Comparison of ENCODE assay signal across 10 cellular contexts in genomic region chr4:141158219-141158618, GRCh38. TPM values are rescaled to one million over a fixed set of nuclear protein-coding genes. Genes with fewer than 3 reads are reported as not detected.
A peak's percentile ranks its signal among the peaks of the same experiment; 100 is the strongest.
DNase-seq lines count a peak whose midpoint lies in the region; TF ChIP-seq lines count a peak whose summit lies in the region.
"Had no signal": no experiment of that assay in that cellular context is flagged by ENCODE, and none has a peak within 500 bp of the region (broad histone marks: within the 10 kb centered on the region; RNA-seq: fewer than 3 reads in every experiment).

No MANE protein-coding gene starts in this region.

- H3K27me3 Mint-ChIP-seq in mesothelial cell of epicardium (ENCODE audit: low read depth): peaks cover under 1% of the 10 kb centered on the region
- peaks cover 2% of the 10 kb centered on the region for H3K27me3 Mint-ChIP-seq in activated T-helper 1 cell treated with anti-CD3 and anti-CD28 coated beads, Interleukin-12 subunit alpha, Interleukin-12 subunit beta, Interleukin-2, Interleukin-4 antibody, amounts not matched to agents 30 ng/mL and 10 ng/mL and 1 ng/mL, durations not matched to agents 14 hours and 24 hours and 36 hours (ENCODE audit: insufficient read depth)

- H3K36me3 ChIP-seq in breast epithelium: no peaks in the 10 kb centered on the region

- no peak overlapping the region for H3K27ac Mint-ChIP-seq in mesothelial cell of epicardium
- H3K27ac Mint-ChIP-seq in activated T-helper 1 cell treated with anti-CD3 and anti-CD28 coated beads, Interleukin-12 subunit alpha, Interleukin-12 subunit beta, Interleukin-2, Interleukin-4 antibody, amounts not matched to agents 30 ng/mL and 10 ng/mL and 1 ng/mL, durations not matched to agents 14 hours and 24 hours and 36 hours: no peak overlapping the region
- H3K27ac Mint-ChIP-seq: naive thymus-derived CD4-positive, alpha-beta T cell; T-helper 1 cell treated with Interleukin-12 subunit alpha and Interleukin-12 subunit beta and Interleukin-4 antibody, amounts not matched to agents 30 μg/mL and 1 μg/mL, for 36 hours had no signal

- DNase-seq in DMS153 treated with DMSO at 0.1 percent for 48 hours (lab: John Stamatoyannopoulos, UW; ENCODE audit: unreplicated experiment) (peak; percentile 10), DMS153 (lab: John Stamatoyannopoulos, UW) (no peak), NCI-H1105 (lab: John Stamatoyannopoulos, UW) (peak; percentile 2), breast epithelium (ENCODE audit: low spot score in 2 of 2) (no peak), mesothelial cell of epicardium (ENCODE audit: low spot score in 2 of 2, unreplicated experiment in 2 of 2) (no peak), retina (no peak), posterior vena cava (ENCODE audit: low spot score) (no peak)
- DNase-seq in activated T-helper 1 cell treated with anti-CD3 and anti-CD28 coated beads, Interleukin-12 subunit alpha, Interleukin-12 subunit beta, Interleukin-2, Interleukin-4 antibody, amounts not matched to agents 30 ng/mL and 10 ng/mL and 1 ng/mL, durations not matched to agents 14 hours and 24 hours and 36 hours (ENCODE audit: low spot score): no peak

- intact Hi-C loops in breast epithelium (cut with DNase I; ENCODE audit: low total_unique reads): no loop called here
- intact Hi-C loops in posterior vena cava (cut with DNase I): no loop called here
- intact Hi-C loops in activated T-helper 1 cell treated with anti-CD3 and anti-CD28 coated beads, Interleukin-12 subunit alpha, Interleukin-12 subunit beta, Interleukin-2, Interleukin-4 antibody, amounts not matched to agents 30 ng/mL and 10 ng/mL and 1 ng/mL, durations not matched to agents 14 hours and 24 hours and 36 hours (cut with micrococcal nuclease): loop anchor here (2.0 kb wide), 1 partner anchor 1689 kb away; the partner anchor contains the start of gene INPP4B

- TF ChIP-seq POLR2A in breast epithelium (IDR thresholded peaks at IDR 0.05): no peak

- no peak overlapping the region for H3K27ac ChIP-seq in breast epithelium

- TF ChIP-seq CTCF in breast epithelium (IDR thresholded peaks at IDR 0.05): peak in 2 of 3 donors; percentile 26 to 58
- TF ChIP-seq CTCF in mesothelial cell of epicardium (IDR thresholded peaks at IDR 0.05; ENCODE audit: unreplicated experiment): peak; percentile 74

- peaks cover 0 to 3% of the 10 kb centered on the region in 2 donors for H3K9me3 ChIP-seq in breast epithelium

- H3K9me3 Mint-ChIP-seq in mesothelial cell of epicardium: peaks cover 9% of the 10 kb centered on the region
- no peaks in the 10 kb centered on the region for H3K9me3 Mint-ChIP-seq in activated T-helper 1 cell treated with anti-CD3 and anti-CD28 coated beads, Interleukin-12 subunit alpha, Interleukin-12 subunit beta, Interleukin-2, Interleukin-4 antibody, amounts not matched to agents 30 ng/mL and 10 ng/mL and 1 ng/mL, durations not matched to agents 14 hours and 24 hours and 36 hours
- H3K9me3 Mint-ChIP-seq: T-helper 1 cell treated with Interleukin-12 subunit alpha and Interleukin-12 subunit beta and Interleukin-4 antibody, amounts not matched to agents 30 μg/mL and 1 μg/mL, for 36 hours had no signal

- H3K36me3 Mint-ChIP-seq in mesothelial cell of epicardium: no peaks in the 10 kb centered on the region
- no peaks in the 10 kb centered on the region for H3K36me3 Mint-ChIP-seq in activated T-helper 1 cell treated with anti-CD3 and anti-CD28 coated beads, Interleukin-12 subunit alpha, Interleukin-12 subunit beta, Interleukin-2, Interleukin-4 antibody, amounts not matched to agents 30 ng/mL and 10 ng/mL and 1 ng/mL, durations not matched to agents 14 hours and 24 hours and 36 hours (ENCODE audit: low read depth)
- H3K36me3 Mint-ChIP-seq: naive thymus-derived CD4-positive, alpha-beta T cell had no signal

- no peaks in the 10 kb centered on the region for H3K4me1 ChIP-seq in breast epithelium

- no peak overlapping the region for H3K4me3 Mint-ChIP-seq in mesothelial cell of epicardium
- no peak overlapping the region for H3K4me3 Mint-ChIP-seq in activated T-helper 1 cell treated with anti-CD3 and anti-CD28 coated beads, Interleukin-12 subunit alpha, Interleukin-12 subunit beta, Interleukin-2, Interleukin-4 antibody, amounts not matched to agents 30 ng/mL and 10 ng/mL and 1 ng/mL, durations not matched to agents 14 hours and 24 hours and 36 hours
- H3K4me3 Mint-ChIP-seq: naive thymus-derived CD4-positive, alpha-beta T cell; T-helper 1 cell treated with Interleukin-12 subunit alpha and Interleukin-12 subunit beta and Interleukin-4 antibody, amounts not matched to agents 30 μg/mL and 1 μg/mL, for 36 hours had no signal

- peaks cover 18% of the 10 kb centered on the region for H3K4me1 Mint-ChIP-seq in mesothelial cell of epicardium
- H3K4me1 Mint-ChIP-seq in activated T-helper 1 cell treated with anti-CD3 and anti-CD28 coated beads, Interleukin-12 subunit alpha, Interleukin-12 subunit beta, Interleukin-2, Interleukin-4 antibody, amounts not matched to agents 30 ng/mL and 10 ng/mL and 1 ng/mL, durations not matched to agents 14 hours and 24 hours and 36 hours (ENCODE audit: low read depth): no peaks in the 10 kb centered on the region
- H3K4me1 Mint-ChIP-seq: naive thymus-derived CD4-positive, alpha-beta T cell had no signal

- H3K27me3 ChIP-seq in breast epithelium: no peaks in the 10 kb centered on the region

- no peak overlapping the region for H3K4me3 ChIP-seq in breast epithelium

RNA-seq across cellular contexts. Expression of gene RNF150, which starts 24.9 kb away (rescaled TPM):
- 10 to 100 TPM in 2 of 3 donors, 1 to 10 TPM in 1; 5.6 to 19.7 (median 14.8) TPM for total RNA-seq in breast epithelium
- 38.5 to 40.7 TPM (median 40.1 TPM) in 3 replicates for total RNA-seq in mesothelial cell of epicardium
- total RNA-seq in posterior vena cava: 10 to 100 TPM; 23.6 to 26.6 TPM
- 0.07 TPM in 1 of 2 replicates, not detected in the other for total RNA-seq in activated T-helper 1 cell treated with anti-CD3 and anti-CD28 coated beads, Interleukin-12 subunit alpha, Interleukin-12 subunit beta, Interleukin-2, Interleukin-4 antibody, amounts not matched to agents 30 ng/mL and 10 ng/mL and 1 ng/mL, durations not matched to agents 14 hours and 24 hours and 36 hours

Comparison
In these comparisons a context has a peak if more than half of its experiments do, and no peak if none do; other contexts are left out.
1. DNase-seq: peak in DMS153 treated with DMSO at 0.1 percent for 48 hours (single experiment) and NCI-H1105 (single experiment); none in DMS153 (single experiment), breast epithelium (0 of 2), mesothelial cell of epicardium (0 of 2), retina (single experiment), posterior vena cava (single experiment) and activated T-helper 1 cell treated with anti-CD3 and anti-CD28 coated beads, Interleukin-12 subunit alpha, Interleukin-12 subunit beta, Interleukin-2, Interleukin-4 antibody, amounts not matched to agents 30 ng/mL and 10 ng/mL and 1 ng/mL, durations not matched to agents 14 hours and 24 hours and 36 hours (single experiment).